25 cellular contexts compared by ENCODE assay signal in genomic region chr3:116265976-116266584, GRCh38.
"Had no signal": no experiment of that assay in that cellular context is flagged by ENCODE, and none has a peak within 500 bp of the region (broad histone marks: within the 10 kb centered on the region; RNA-seq: fewer than 3 reads in every experiment).

No MANE protein-coding gene starts in this region.

- DNase-seq: activated CD4-positive, alpha-beta T cell treated with anti-CD3 and anti-CD28 coated beads, Interleukin-2, amount 10 ng/mL, durations not matched to agents 24 days and 14 days; activated CD4-positive, alpha-beta T cell treated with anti-CD3 and anti-CD28 coated beads, Interleukin-2, amount 50 U/mL, for 4 hours; activated CD8-positive, alpha-beta T cell treated with anti-CD3 and anti-CD28 coated beads for 36 hours; activated gamma-delta T cell; activated naive CD4-positive, alpha-beta T cell treated with Interleukin-2 at 50 U/mL for 16 hours; activated naive CD8-positive, alpha-beta T cell treated with anti-CD3 and anti-CD28 coated beads, Interleukin-2, amount 10 ng/mL, durations not matched to agents 7 days and 5 days; activated T-cell treated with anti-CD3 and anti-CD28 coated beads, Interleukin-2, amount 50 U/mL, for 24 hours; amygdala; body of pancreas; MM.1S; MV-4-11; NCI-H1092; NCI-H1436 treated with DMSO at 0.1 percent for 48 hours; NCI-H2029; NCI-H2227 treated with DMSO at 0.1 percent for 48 hours; NCI-H748 treated with DMSO at 0.1 percent for 48 hours; NK-92 treated with Interleukin-12 subunit alpha and Interleukin-12 subunit beta, amount 100 ng/mL, for 24 hours; PC-3; Peyer's patch; RPMI8226; SHP77 treated with DMSO at 0.1 percent for 48 hours; T1000 had no signal

- H3K9me3 ChIP-seq: ascending aorta, body of pancreas, breast epithelium, Peyer's patch, SJSA1 had no signal

- H3K4me1 ChIP-seq: ascending aorta, body of pancreas, breast epithelium, Peyer's patch, SJSA1 had no signal

- H3K4me3 ChIP-seq: ascending aorta, body of pancreas, breast epithelium, Peyer's patch, SJSA1 had no signal

- H3K27me3 ChIP-seq: ascending aorta, body of pancreas, breast epithelium, Peyer's patch had no signal

- H3K27ac ChIP-seq: ascending aorta, body of pancreas, breast epithelium, Peyer's patch, SJSA1 had no signal

- ATAC-seq: activated CD8-positive, alpha-beta T cell treated with anti-CD3 and anti-CD28 coated beads for 36 hours; body of pancreas; PC-3 had no signal

- H3K36me3 ChIP-seq: ascending aorta, breast epithelium, Peyer's patch, SJSA1 had no signal
